14 cellular contexts compared by ENCODE assay signal in genomic region chr6:53441035-53441493, GRCh38.
DNase-seq lines count a peak whose midpoint lies in the region; ATAC-seq, FAIRE-seq and TF ChIP-seq lines count a peak whose summit lies in the region.
"Had no signal": no experiment of that assay in that cellular context is flagged by ENCODE, and none has a peak within 500 bp of the region (broad histone marks: within the 10 kb centered on the region; RNA-seq: fewer than 3 reads in every experiment).

No MANE protein-coding gene starts in this region.

- H3K27me3 Mint-ChIP-seq in activated naive CD4-positive, alpha-beta T cell treated with anti-CD3 and anti-CD28 coated beads for 36 hours (ENCODE audit: low read depth): peaks cover 7% of the 10 kb centered on the region
- peaks cover 5 to 14% (median 8%) of the 10 kb centered on the region in 5 donors for H3K27me3 Mint-ChIP-seq in naive thymus-derived CD4-positive, alpha-beta T cell
- H3K27me3 Mint-ChIP-seq in nephron progenitor cell (ENCODE audit: low read depth, poor library complexity): no peaks in the 10 kb centered on the region
- H3K27me3 Mint-ChIP-seq: naive B cell had no signal

- no peak overlapping the region for H3K27ac Mint-ChIP-seq in activated naive CD4-positive, alpha-beta T cell treated with anti-CD3 and anti-CD28 coated beads for 36 hours
- H3K27ac Mint-ChIP-seq in naive thymus-derived CD4-positive, alpha-beta T cell: no peak overlapping the region
- H3K27ac Mint-ChIP-seq in nephron progenitor cell: no peak overlapping the region

- H3K4me3 ChIP-seq in GM12878 (no peak overlapping the region), subcutaneous abdominal adipose tissue (ENCODE audit: low read depth in 1 of 5, low read length in 5 of 5) (no peak overlapping the region)
- H3K4me3 ChIP-seq in naive thymus-derived CD4-positive, alpha-beta T cell (ENCODE audit: low read length): no peak overlapping the region
- H3K4me3 ChIP-seq: body of pancreas had no signal

- H3K9me3 Mint-ChIP-seq in activated naive CD4-positive, alpha-beta T cell treated with anti-CD3 and anti-CD28 coated beads for 36 hours: no peaks in the 10 kb centered on the region
- H3K9me3 Mint-ChIP-seq in naive thymus-derived CD4-positive, alpha-beta T cell: no peaks in the 10 kb centered on the region
- no peaks in the 10 kb centered on the region for H3K9me3 Mint-ChIP-seq in nephron progenitor cell
- H3K9me3 Mint-ChIP-seq: naive B cell had no signal

- no peaks in the 10 kb centered on the region for H4K20me1 ChIP-seq in GM12878 (ENCODE audit: control insufficient read depth, insufficient read depth)

- peak; percentile 5 for DNase-seq in activated naive CD4-positive, alpha-beta T cell treated with anti-CD3 and anti-CD28 coated beads for 36 hours
- no peak for DNase-seq in activated naive CD4-positive, alpha-beta T cell treated with Interleukin-2 at 50 U/mL for 16 hours
- DNase-seq in GM12878 (ENCODE audit: low read depth, low spot score): no peak
- no peak for DNase-seq in naive thymus-derived CD4-positive, alpha-beta T cell
- no peak for DNase-seq in nephron progenitor cell
- DNase-seq: body of pancreas, Karpas-422, naive B cell, NCI-H524 treated with DMSO at 0.1 percent for 48 hours had no signal

- no peak for TF ChIP-seq POLR2A in GM12878 (IDR thresholded peaks at IDR 0.05; ENCODE audit: low read depth, low read length)

- H3K9ac ChIP-seq in GM12878 (ENCODE audit: control insufficient read depth, insufficient read depth, low read length) (no peak overlapping the region), subcutaneous abdominal adipose tissue (ENCODE audit: low read length in 5 of 5) (no peak overlapping the region)

- TF ChIP-seq RAD21 in GM12878 (IDR thresholded peaks at IDR 0.05; ENCODE audit: insufficient read depth, low read depth, low read length): no peak

- SMC1A ChIA-PET in GM12878 (lab: Charles Lee; ENCODE audit: uncharacterized antibody, unreplicated experiment): interaction anchor here (1.1 to 13.0 kb wide), 7 partner anchors 9 to 269 kb away, joined by 3 to 229 read pairs (median 110); no protein-coding TSS in a partner anchor

- intact Hi-C loops in activated naive CD4-positive, alpha-beta T cell treated with anti-CD3 and anti-CD28 coated beads for 36 hours (cut with micrococcal nuclease): loop anchor here (2.0 kb wide), 1 partner anchor 14 kb away; no protein-coding TSS in a partner anchor
- intact Hi-C loops in GM12878 (cut with micrococcal nuclease; ENCODE audit: unreplicated experiment): loop anchor here (1.0 to 2.0 kb wide), 3 partner anchors 20 to 43 kb away; no protein-coding TSS in a partner anchor
- intact Hi-C loops in naive thymus-derived CD4-positive, alpha-beta T cell (cut with micrococcal nuclease): no loop called here

- H3K79me2 ChIP-seq in GM12878 (ENCODE audit: control insufficient read depth, insufficient read depth, low read length): no peaks in the 10 kb centered on the region

- no peaks in the 10 kb centered on the region for H3K36me3 ChIP-seq in GM12878 (ENCODE audit: control insufficient read depth in 2 of 2, insufficient read depth in 2 of 2, low read length in 1 of 2)
- H3K36me3 ChIP-seq in subcutaneous abdominal adipose tissue (ENCODE audit: control insufficient read depth in 5 of 5, insufficient read depth in 5 of 5, low read length in 5 of 5): no peaks in the 10 kb centered on the region
- H3K36me3 ChIP-seq in naive thymus-derived CD4-positive, alpha-beta T cell (ENCODE audit: control insufficient read depth in 2 of 3, insufficient read depth in 3 of 3, low read length in 3 of 3): no peaks in the 10 kb centered on the region

- peaks cover 4% of the 10 kb centered on the region; the same call in 1 of the 2 replicates for H3K4me1 ChIP-seq in GM12878 (ENCODE audit: control insufficient read depth, insufficient read depth, low read length)
- H3K4me1 ChIP-seq in subcutaneous abdominal adipose tissue (ENCODE audit: control insufficient read depth in 5 of 5, insufficient read depth in 5 of 5, low read length in 5 of 5): peaks cover 0 to 42% (median 37%) of the 10 kb centered on the region in 5 donors
- no peaks in the 10 kb centered on the region for H3K4me1 ChIP-seq in naive thymus-derived CD4-positive, alpha-beta T cell (ENCODE audit: control insufficient read depth in 2 of 2, insufficient read depth in 2 of 2, low read length in 2 of 2)
- H3K4me1 ChIP-seq: body of pancreas had no signal

- in situ Hi-C loops in GM12878 (cut with MboI): no loop called here

- FAIRE-seq in GM12878 (lab: Jason Lieb, UNC): no peak
- FAIRE-seq: endothelial cell of umbilical vein, H54 had no signal

- no peak overlapping the region for H3K4me2 ChIP-seq in GM12878 (ENCODE audit: control insufficient read depth, insufficient read depth)

- H3K9me3 ChIP-seq in GM12878 (replicated peaks; ENCODE audit: control insufficient read depth, insufficient read depth, low read length) (no peaks in the 10 kb centered on the region), subcutaneous abdominal adipose tissue (ENCODE audit: control insufficient read depth in 5 of 5, low read length in 5 of 5) (no peaks in the 10 kb centered on the region)
- H3K9me3 ChIP-seq in naive thymus-derived CD4-positive, alpha-beta T cell (ENCODE audit: control insufficient read depth in 2 of 3, low read length in 3 of 3): no peaks in the 10 kb centered on the region
- H3K9me3 ChIP-seq: body of pancreas had no signal

- peak; percentile 73 for ATAC-seq in HG03039 (IDR thresholded peaks at IDR 0.05; ENCODE audit: unreplicated experiment)
- ATAC-seq in GM12878: peak; percentile 80
- ATAC-seq in naive thymus-derived CD4-positive, alpha-beta T cell: no peak
- no peak for ATAC-seq in GM19467 (IDR thresholded peaks at IDR 0.05; ENCODE audit: unreplicated experiment)
- ATAC-seq: body of pancreas had no signal

- TF ChIP-seq CTCF in GM12878 (IDR thresholded peaks at IDR 0.05 in 2 of 3, conservative IDR thresholded peaks at IDR 0.05 in 1 of 3; ENCODE audit: control insufficient read depth in 2 of 3, extremely low read depth in 1 of 3, insufficient read depth in 1 of 3, low read depth in 3 of 3, low read length in 3 of 3) (no peak), nephron progenitor cell (IDR thresholded peaks at IDR 0.05) (no peak)

- BruUV-seq in GM12878 (replicated peaks; lab: Mats Ljungman, UMichigan): no TSS peak

- H3K27ac ChIP-seq in GM12878 (ENCODE audit: control insufficient read depth, insufficient read depth) (no peak overlapping the region), subcutaneous abdominal adipose tissue (ENCODE audit: low read depth, low read length) (peak overlapping the region; percentile 82)
- no peak overlapping the region for H3K27ac ChIP-seq in naive thymus-derived CD4-positive, alpha-beta T cell (ENCODE audit: low read depth, low read length)

- H3K4me3 Mint-ChIP-seq in activated naive CD4-positive, alpha-beta T cell treated with anti-CD3 and anti-CD28 coated beads for 36 hours: no peak overlapping the region
- no peak overlapping the region for H3K4me3 Mint-ChIP-seq in naive thymus-derived CD4-positive, alpha-beta T cell
- H3K4me3 Mint-ChIP-seq in nephron progenitor cell: no peak overlapping the region
- H3K4me3 Mint-ChIP-seq: naive B cell had no signal

- no peaks in the 10 kb centered on the region for H3K36me3 Mint-ChIP-seq in activated naive CD4-positive, alpha-beta T cell treated with anti-CD3 and anti-CD28 coated beads for 36 hours (ENCODE audit: low read depth)
- H3K36me3 Mint-ChIP-seq in naive thymus-derived CD4-positive, alpha-beta T cell: no peaks in the 10 kb centered on the region
- no peaks in the 10 kb centered on the region for H3K36me3 Mint-ChIP-seq in nephron progenitor cell (ENCODE audit: low read depth)
- H3K36me3 Mint-ChIP-seq: naive B cell had no signal

- WGBS in GM12878 (ENCODE audit: insufficient coverage, insufficient replicate concordance, low lambda C conversion rate, missing lambda C conversion rate): 0% methylated on average over 1 of the region's 1 CpG

- peaks cover 14% of the 10 kb centered on the region for H3K4me1 Mint-ChIP-seq in activated naive CD4-positive, alpha-beta T cell treated with anti-CD3 and anti-CD28 coated beads for 36 hours (ENCODE audit: low read depth)
- H3K4me1 Mint-ChIP-seq in naive thymus-derived CD4-positive, alpha-beta T cell: peaks cover 0 to 6% (median 0%) of the 10 kb centered on the region in 7 donors
- H3K4me1 Mint-ChIP-seq in nephron progenitor cell: peaks cover 12% of the 10 kb centered on the region

- POLR2A ChIA-PET in GM12878 (lab: Charles Lee): interaction anchor here (2.8 to 3.1 kb wide), 3 partner anchors 12 to 20 kb away, joined by 10 to 23 read pairs (median 17); no protein-coding TSS in a partner anchor
- POLR2A ChIA-PET in naive thymus-derived CD4-positive, alpha-beta T cell (lab: Charles Lee): no interaction called here

- no peak overlapping the region for H2AFZ ChIP-seq in GM12878 (ENCODE audit: control insufficient read depth, low read depth, low read length)

- RAD21 ChIA-PET in GM12878 (lab: Charles Lee; ENCODE audit: unreplicated experiment): interaction anchor here (0.6 to 9.5 kb wide), 11 partner anchors 13 to 269 kb away, joined by 3 to 125 read pairs (median 10); no protein-coding TSS in a partner anchor

- H3K27me3 ChIP-seq in GM12878 (replicated peaks in 1 of 2; ENCODE audit: control insufficient read depth in 2 of 2, insufficient read depth in 2 of 2, low read length in 1 of 2) (peaks cover 0 to 5% of the 10 kb centered on the region in 2 experiments; a peak in 1 of 4 replicates), subcutaneous abdominal adipose tissue (ENCODE audit: control insufficient read depth in 5 of 5, insufficient read depth in 4 of 5, low read length in 5 of 5) (no peaks in the 10 kb centered on the region)
- no peaks in the 10 kb centered on the region for H3K27me3 ChIP-seq in naive thymus-derived CD4-positive, alpha-beta T cell (ENCODE audit: control insufficient read depth in 2 of 2, insufficient read depth in 2 of 2, low read length in 2 of 2)
- H3K27me3 ChIP-seq: body of pancreas had no signal

- CTCF ChIA-PET in activated naive CD4-positive, alpha-beta T cell treated with anti-CD3 and anti-CD28 coated beads for 36 hours (lab: Charles Lee): interaction anchor here (0.9 to 6.6 kb wide), 5 partner anchors 14 to 269 kb away, joined by 3 to 43 read pairs (median 3); no protein-coding TSS in a partner anchor
- CTCF ChIA-PET in GM12878 (lab: Yijun Ruan, JAX): interaction anchor here (1.0 to 13.1 kb wide), 9 partner anchors 12 to 269 kb away, joined by 3 to 225 read pairs (median 33); no protein-coding TSS in a partner anchor
- CTCF ChIA-PET in naive thymus-derived CD4-positive, alpha-beta T cell (lab: Charles Lee): interaction anchor here (0.8 kb wide), 1 partner anchor 565 kb away, joined by 4 read pairs; no protein-coding TSS in a partner anchor

- peak in 1 of 2 experiments; percentile 65; a peak in 2 of 4 replicates for TF ChIP-seq EP300 in GM12878 (IDR thresholded peaks at IDR 0.05; ENCODE audit: borderline replicate concordance in 1 of 2, control insufficient read depth in 1 of 2, low read depth in 2 of 2, low read length in 2 of 2)

TF ChIP-seq in GM12878, 131 proteins besides CTCF, POLR2A, EP300 and RAD21 (continues in another document):
- TF ChIP-seq LARP7 (IDR thresholded peaks at IDR 0.05): no peak
- no peak for TF ChIP-seq TARDBP (IDR thresholded peaks at IDR 0.05; ENCODE audit: borderline replicate concordance)
- peak; percentile 45 to 77 for TF ChIP-seq IKZF2 (IDR thresholded peaks at IDR 0.05)
- no peak for TF ChIP-seq SREBF2 (IDR thresholded peaks at IDR 0.05; ENCODE audit: low read length)
- TF ChIP-seq FOXM1 (IDR thresholded peaks at IDR 0.05; ENCODE audit: low read depth, low read length): peak; percentile 28; the same call in 1 of the 2 replicates

Comparison
In these comparisons a context has a peak if more than half of its experiments do, and no peak if none do; other contexts are left out.
1. ATAC-seq: peak in HG03039 (single experiment) and GM12878 (single experiment); none in naive thymus-derived CD4-positive, alpha-beta T cell (single experiment) and GM19467 (single experiment).
2. intact Hi-C loops: an anchor here in activated naive CD4-positive, alpha-beta T cell treated with anti-CD3 and anti-CD28 coated beads for 36 hours (2.0 kb wide) and GM12878 (1.0 to 2.0 kb wide); none called in naive thymus-derived CD4-positive, alpha-beta T cell.